17 cellular contexts compared by ENCODE assay signal in genomic region chrX:40050532-40050931, GRCh38. TPM values are rescaled to one million over a fixed set of nuclear protein-coding genes. Genes with fewer than 3 reads are reported as not detected.
DNase-seq lines count a peak whose midpoint lies in the region; ATAC-seq, FAIRE-seq and TF ChIP-seq lines count a peak whose summit lies in the region.
"Had no signal": no experiment of that assay in that cellular context is flagged by ENCODE, and none has a peak within 500 bp of the region (broad histone marks: within the 10 kb centered on the region; RNA-seq: fewer than 3 reads in every experiment).

No MANE protein-coding gene starts in this region.

- no peaks in the 10 kb centered on the region for H3K9me2 ChIP-seq in OCI-LY7 (ENCODE audit: insufficient read depth, low read length)

- H3K4me2 ChIP-seq in BLaER1 (no peak overlapping the region), OCI-LY7 (ENCODE audit: low read length) (no peak overlapping the region), K562 (ENCODE audit: insufficient read depth, low read length) (no peak overlapping the region)
- H3K4me2 ChIP-seq: KMS-11 had no signal

- H3K79me2 ChIP-seq in OCI-LY7 (ENCODE audit: insufficient read depth, low read depth, low read length) (no peaks in the 10 kb centered on the region), K562 (ENCODE audit: control insufficient read depth, insufficient read depth, low read length) (no peaks in the 10 kb centered on the region; the same call in 2 of the 3 replicates)

- H4K20me1 ChIP-seq in BLaER1 = no peaks in the 10 kb centered on the region
- H4K20me1 ChIP-seq in OCI-LY7 (ENCODE audit: insufficient read depth, low read length) = no peaks in the 10 kb centered on the region
- H4K20me1 ChIP-seq in K562 (replicated peaks; ENCODE audit: control insufficient read depth, insufficient read depth, low read length) = no peaks in the 10 kb centered on the region

- CTCF ChIA-PET in OCI-LY7 (lab: Charles Lee; ENCODE audit: unreplicated experiment) (no interaction called here), K562 (lab: Yijun Ruan, JAX; ENCODE audit: low intra/inter-chr PET ratio) (no interaction called here)

- H3K4me3 ChIP-seq in BLaER1 (peak overlapping the region; percentile 38; the same call in 1 of the 2 replicates), OCI-LY7 (ENCODE audit: low read depth, low read length, poor library complexity, severe bottlenecking) (no peak overlapping the region), K562 (no peak overlapping the region)
- no peak overlapping the region for H3K4me3 ChIP-seq in effector memory CD4-positive, alpha-beta T cell (ENCODE audit: insufficient read depth, low read depth, low read length, poor library complexity, severe bottlenecking)

- H3K27me3 ChIP-seq in BLaER1 = no peaks in the 10 kb centered on the region
- H3K27me3 ChIP-seq in K562 (ENCODE audit: control insufficient read depth in 2 of 2, insufficient read depth in 2 of 2, low read length in 2 of 2) = no peaks in the 10 kb centered on the region
- H3K27me3 ChIP-seq in effector memory CD4-positive, alpha-beta T cell (replicated peaks; ENCODE audit: control insufficient read depth, insufficient read depth, low read length, poor library complexity, severe bottlenecking) = no peaks in the 10 kb centered on the region

- no peak for TF ChIP-seq EP300 in K562 (IDR thresholded peaks at IDR 0.05; ENCODE audit: low read length)

- intact Hi-C loops in OCI-LY7 (cut with micrococcal nuclease; ENCODE audit: unreplicated experiment) (no loop called here), K562 (cut with micrococcal nuclease) (no loop called here)

- WGBS in K562 (ENCODE audit: insufficient coverage, low coverage, missing lambda C conversion rate) = 100% methylated on average over 1 of the region's 1 CpG

- H3K9me3 ChIP-seq in BLaER1 (peaks cover 86% of the 10 kb centered on the region), OCI-LY7 (ENCODE audit: low read length) (peaks cover 13% of the 10 kb centered on the region; the same call in 1 of the 2 replicates), K562 (replicated peaks; ENCODE audit: control insufficient read depth, insufficient read depth, low read depth, low read length) (peaks cover 21% of the 10 kb centered on the region)
- peaks cover 7% of the 10 kb centered on the region for H3K9me3 ChIP-seq in effector memory CD4-positive, alpha-beta T cell (ENCODE audit: control insufficient read depth, low read length)

- no peaks in the 10 kb centered on the region for H3K9me1 ChIP-seq in K562 (ENCODE audit: control insufficient read depth, insufficient read depth, low read length)

- POLR2A ChIA-PET in OCI-LY7 (lab: Charles Lee) = no interaction called here
- POLR2A ChIA-PET in K562 (lab: Yijun Ruan, JAX) = no interaction called here

- in situ Hi-C loops in K562 (cut with MboI) = no loop called here

- H3K36me3 ChIP-seq in BLaER1 = peaks cover 85% of the 10 kb centered on the region
- peaks cover 85% of the 10 kb centered on the region for H3K36me3 ChIP-seq in OCI-LY7 (ENCODE audit: insufficient read depth, low read length)
- peaks cover 73% of the 10 kb centered on the region for H3K36me3 ChIP-seq in K562 (ENCODE audit: control insufficient read depth, insufficient read depth, low read length)
- peaks cover 57% of the 10 kb centered on the region for H3K36me3 ChIP-seq in effector memory CD4-positive, alpha-beta T cell (ENCODE audit: control insufficient read depth, insufficient read depth, low read length)

- no peak for TF ChIP-seq POLR2A in K562 (conservative IDR thresholded peaks at IDR 0.05)

- H3K27ac ChIP-seq in BLaER1 (no peak overlapping the region), OCI-LY7 (ENCODE audit: low read depth, low read length, poor library complexity, severe bottlenecking) (no peak overlapping the region), K562 (ENCODE audit: extremely low read depth, low read depth, low read length) (no peak overlapping the region)
- no peak overlapping the region for H3K27ac ChIP-seq in effector memory CD4-positive, alpha-beta T cell (ENCODE audit: insufficient read depth, low read length, poor library complexity, severe bottlenecking)
- H3K27ac ChIP-seq: KMS-11 had no signal

- H3K9ac ChIP-seq in BLaER1 = no peak overlapping the region
- H3K9ac ChIP-seq in K562 (ENCODE audit: insufficient read depth in 1 of 2, low read depth in 2 of 2, low read length in 2 of 2) = no peak overlapping the region
- H3K9ac ChIP-seq: KMS-11 had no signal

- no peak for TF ChIP-seq RAD21 in K562 (CRISPR knock-in tag; conservative IDR thresholded peaks at IDR 0.05 in 1 of 2, IDR thresholded peaks at IDR 0.05 in 1 of 2)

- H3K4me1 ChIP-seq in BLaER1 = no peaks in the 10 kb centered on the region
- no peaks in the 10 kb centered on the region for H3K4me1 ChIP-seq in OCI-LY7 (ENCODE audit: insufficient read depth, low read length, poor library complexity, severe bottlenecking)
- no peaks in the 10 kb centered on the region for H3K4me1 ChIP-seq in K562 (replicated peaks in 1 of 2; ENCODE audit: control insufficient read depth in 2 of 2, insufficient read depth in 2 of 2, low read length in 2 of 2)
- no peaks in the 10 kb centered on the region for H3K4me1 ChIP-seq in effector memory CD4-positive, alpha-beta T cell (ENCODE audit: control insufficient read depth, insufficient read depth, low read length, poor library complexity, severe bottlenecking)

- BruUV-seq in OCI-LY7 (replicated peaks; lab: Mats Ljungman, UMichigan) (no TSS peak), K562 (replicated peaks; lab: Mats Ljungman, UMichigan) (no TSS peak)

- ATAC-seq in K562 = no peak
- ATAC-seq: HCT116 had no signal

- DNase-seq in OCI-LY7 (ENCODE audit: low spot score) (peak; percentile 17), K562 (ENCODE audit: extremely low read depth in 1 of 4, low spot score in 3 of 4) (no peak), mesenteric fat pad (ENCODE audit: low spot score) (peak; percentile 3), D721Med (ENCODE audit: insufficient read length, low spot score) (no peak), OCI-M2 (lab: John Stamatoyannopoulos, UW; ENCODE audit: unreplicated experiment) (no peak), HPDE6-E6E7 (ENCODE audit: extremely low spot score) (no peak)
- DNase-seq in effector memory CD4-positive, alpha-beta T cell = no peak
- DNase-seq: AML-193; CD4-positive, alpha-beta memory T cell; GOT3; H7 had no signal

- H2AFZ ChIP-seq in OCI-LY7 (ENCODE audit: low read length) = no peak overlapping the region
- no peak overlapping the region for H2AFZ ChIP-seq in K562 (ENCODE audit: low read depth, low read length)

- TF ChIP-seq CTCF in OCI-LY7 (conservative IDR thresholded peaks at IDR 0.05; ENCODE audit: low read length) = no peak
- TF ChIP-seq CTCF in K562 (IDR thresholded peaks at IDR 0.05 in 2 of 3, conservative IDR thresholded peaks at IDR 0.05 in 1 of 3; ENCODE audit: insufficient read depth in 2 of 3, low read depth in 1 of 3, low read length in 3 of 3) = no peak
- no peak for TF ChIP-seq CTCF in D721Med (IDR thresholded peaks at IDR 0.05; ENCODE audit: insufficient read depth, missing control alignments)

- FAIRE-seq in K562 (lab: Jason Lieb, UNC) = no peak
- FAIRE-seq in D721Med (lab: Jason Lieb, UNC) = no peak
- FAIRE-seq: A204.1, GM12892, GM18507 had no signal

TF ChIP-seq in K562, 482 proteins besides CTCF, POLR2A, EP300 and RAD21 (continues in another document):
- TF ChIP-seq ZBTB1 (CRISPR knock-in tag; IDR thresholded peaks at IDR 0.05; ENCODE audit: borderline replicate concordance, low read depth) (no peak), LARP7 (IDR thresholded peaks at IDR 0.05) (no peak), SUPT5H (IDR thresholded peaks at IDR 0.05) (no peak), ELF1 (tag; IDR thresholded peaks at IDR 0.05) (no peak), NCOA6 (IDR thresholded peaks at IDR 0.05) (no peak), CREB5 (CRISPR knock-in tag; IDR thresholded peaks at IDR 0.05) (no peak), GATA2 (CRISPR knock-in tag; IDR thresholded peaks at IDR 0.05) (no peak), TEAD2 (tag; IDR thresholded peaks at IDR 0.05) (no peak), CBX1 (IDR thresholded peaks at IDR 0.05; ENCODE audit: low read depth) (no peak), TRIM24 (IDR thresholded peaks at IDR 0.05) (peak in 1 of 2 experiments; percentile 20; a peak in 1 of 4 replicates), KLF16 (IDR thresholded peaks at IDR 0.05) (no peak), SAP30 (IDR thresholded peaks at IDR 0.05; ENCODE audit: borderline replicate concordance, insufficient read depth, low read depth, low read length, poor library complexity, severe bottlenecking) (no peak), ZNF696 (CRISPR knock-in tag; conservative IDR thresholded peaks at IDR 0.05) (no peak)

RNA-seq across cellular contexts. Expression of gene BCOR, which starts 47.2 kb away (rescaled TPM):
- total RNA-seq in OCI-LY7 (2014; rRNA removed; shearing (Covaris generic)) = 55.6 and 64.3 TPM in 2 replicates
- total RNA-seq in OCI-LY7 (2022) (48.0 and 52.2 TPM in 2 replicates), K562 (2014; rRNA removed) (73.7 and 76.0 TPM in 2 replicates), K562 (2014; rRNA removed; fragmentation: Illumina TruSeq; extraction: Trizol) (37.6 and 37.9 TPM in 2 replicates), K562 (2015; rRNA removed; fragmentation: Illumina TruSeq; extraction: Trizol) (33.0 and 36.6 TPM in 2 replicates), K562 (2021) (98.3 and 113 TPM in 2 replicates), mesenteric fat pad (20.5 TPM)
- 128 and 140 TPM in 2 replicates for total RNA-seq in K562 (2011; cell fraction: chromatin; rRNA removed; ENCODE audit: low replicate concordance)
- 71.6 and 74.4 TPM in 2 replicates for total RNA-seq in K562 (2011; cell fraction: nucleolus; rRNA removed)
- 97.0 and 135 TPM in 2 replicates for total RNA-seq in K562 (2011; cell fraction: nucleoplasm; rRNA removed)
- polyA plus RNA-seq in K562 (2011; rRNA removed) (27.5 and 28.1 TPM in 2 replicates), K562 (2014; fragmentation: Illumina TruSeq; extraction: Trizol) (88.1 and 98.5 TPM in 2 replicates), K562 (2014; fragmentation: Nextera tagmentation; extraction: Ambion mirVana) (10 to 100 TPM; 32.0 to 37.4 TPM), K562 (2014; rRNA removed) (44.4 and 64.6 TPM in 2 replicates)
- polyA plus RNA-seq in K562 (2011; cell fraction: cytosol; rRNA removed) = 30.1 and 38.0 TPM in 2 replicates
- polyA plus RNA-seq in K562 (2011; cell fraction: nucleus; rRNA removed) = 64.0 and 93.7 TPM in 2 replicates
- 72.8 and 76.1 TPM in 2 replicates for polyA plus RNA-seq in K562 (2012)
- 40.5 and 49.5 TPM in 2 replicates for polyA minus RNA-seq in K562 (2011; rRNA and poly(A)+ RNA removed)
- polyA minus RNA-seq in K562 (2011; cell fraction: cytosol; rRNA and poly(A)+ RNA removed) = 105 and 120 TPM in 2 replicates
- 36.9 and 50.0 TPM in 2 replicates for polyA minus RNA-seq in K562 (2011; cell fraction: nucleus; rRNA and poly(A)+ RNA removed)

Comparison
In these comparisons a context has a peak if more than half of its experiments do, and no peak if none do; other contexts are left out.
1. DNase-seq: peak in OCI-LY7 (single experiment) and mesenteric fat pad (single experiment); none in K562 (0 of 4), D721Med (single experiment), effector memory CD4-positive, alpha-beta T cell (0 of 3), OCI-M2 (single experiment) and HPDE6-E6E7 (single experiment).